12 cellular contexts compared by ENCODE assay signal in genomic region chr10:8045728-8046494, GRCh38. TPM values are rescaled to one million over a fixed set of nuclear protein-coding genes. Genes with fewer than 3 reads are reported as not detected.
DNase-seq lines count a peak whose midpoint lies in the region; ATAC-seq and TF ChIP-seq lines count a peak whose summit lies in the region.
"Had no signal": no experiment of that assay in that cellular context is flagged by ENCODE, and none has a peak within 500 bp of the region (broad histone marks: within the 10 kb centered on the region; RNA-seq: fewer than 3 reads in every experiment).

No MANE protein-coding gene starts in this region.

- no peaks in the 10 kb centered on the region; the same call in 2 of the 3 replicates for H3K36me3 Mint-ChIP-seq in GM23338 (ENCODE audit: low read depth)
- H3K36me3 Mint-ChIP-seq in activated naive CD8-positive, alpha-beta T cell treated with anti-CD3 and anti-CD28 coated beads for 36 hours = no peaks in the 10 kb centered on the region
- no peaks in the 10 kb centered on the region for H3K36me3 Mint-ChIP-seq in mesothelial cell of epicardium

- peak overlapping the region; percentile 35 for H3K4me3 ChIP-seq in ACC112 (ENCODE audit: low read depth, low read length)
- peak overlapping the region; percentile 56 for H3K4me3 ChIP-seq in GM23338
- no peak overlapping the region for H3K4me3 ChIP-seq in Karpas-422 (ENCODE audit: low read length)

- no peak for TF ChIP-seq CTCF in GM23338 (conservative IDR thresholded peaks at IDR 0.05; ENCODE audit: low read depth in 2 of 2)
- no peak for TF ChIP-seq CTCF in mesothelial cell of epicardium (IDR thresholded peaks at IDR 0.05; ENCODE audit: unreplicated experiment)

- H2AFZ ChIP-seq in ACC112 (ENCODE audit: low read length, unreplicated experiment) (no peak overlapping the region), GM23338 (no peak overlapping the region), Karpas-422 (ENCODE audit: low read length) (no peak overlapping the region)

- H3F3A ChIP-seq in GM23338 (replicated peaks; ENCODE audit: low read depth) = peaks cover 43% of the 10 kb centered on the region

- no peaks in the 10 kb centered on the region for H3K9me3 ChIP-seq in Karpas-422 (ENCODE audit: low read length)
- H3K9me3 ChIP-seq: heart right ventricle, prostate gland had no signal

- no peaks in the 10 kb centered on the region for H3K9me2 ChIP-seq in GM23338 (ENCODE audit: insufficient read depth)
- H3K9me2 ChIP-seq in Karpas-422 (replicated peaks; ENCODE audit: insufficient read depth, low read length) = no peaks in the 10 kb centered on the region

- H3K4me1 ChIP-seq in ACC112 (ENCODE audit: control insufficient read depth, insufficient read depth, low read length, unreplicated experiment) = no peaks in the 10 kb centered on the region
- peaks cover 76% of the 10 kb centered on the region for H3K4me1 ChIP-seq in GM23338 (ENCODE audit: insufficient read depth)
- H3K4me1 ChIP-seq in Karpas-422 (ENCODE audit: low read length) = no peaks in the 10 kb centered on the region

- no peak for ATAC-seq in GM23338
- ATAC-seq in GM18909 (IDR thresholded peaks at IDR 0.05; ENCODE audit: poor library complexity, unreplicated experiment) = no peak
- ATAC-seq: HCT116 had no signal

- no peak overlapping the region for H3K27ac ChIP-seq in ACC112 (ENCODE audit: low read depth, low read length)
- H3K27ac ChIP-seq in GM23338 (ENCODE audit: low read depth) = no peak overlapping the region
- no peak overlapping the region for H3K27ac ChIP-seq in Karpas-422 (ENCODE audit: low read length)
- H3K27ac ChIP-seq: heart right ventricle, prostate gland had no signal

- H3K27ac Mint-ChIP-seq in GM23338 (no peak overlapping the region), mesothelial cell of epicardium (peak overlapping the region; percentile 49)
- H3K27ac Mint-ChIP-seq in activated naive CD8-positive, alpha-beta T cell treated with anti-CD3 and anti-CD28 coated beads for 36 hours = no peak overlapping the region
- H3K27ac Mint-ChIP-seq: dendritic cell treated with granulocyte-macrophage colony-stimulating factor and Interleukin-4, amounts not matched to agents 40 ng/mL and 50 ng/mL, for 4 days had no signal

- H3K79me2 ChIP-seq in ACC112 (ENCODE audit: control insufficient read depth, insufficient read depth, low read length, unreplicated experiment) (no peaks in the 10 kb centered on the region), GM23338 (replicated peaks; ENCODE audit: insufficient read depth) (no peaks in the 10 kb centered on the region), Karpas-422 (ENCODE audit: low read length) (no peaks in the 10 kb centered on the region)

- DNase-seq in GM23338 (ENCODE audit: low spot score) = peak; percentile 31
- DNase-seq in activated naive CD8-positive, alpha-beta T cell treated with anti-CD3 and anti-CD28 coated beads for 36 hours = no peak
- no peak for DNase-seq in mesothelial cell of epicardium (ENCODE audit: low spot score in 2 of 2, unreplicated experiment in 2 of 2)
- no peak for DNase-seq in Karpas-422
- DNase-seq in EL = no peak
- DNase-seq in NOMO-1 (lab: John Stamatoyannopoulos, UW; ENCODE audit: unreplicated experiment in 2 of 2) = no peak
- DNase-seq: heart right ventricle had no signal

- H3K4me1 Mint-ChIP-seq in GM23338 (peaks cover 72% of the 10 kb centered on the region), mesothelial cell of epicardium (peaks cover 64% of the 10 kb centered on the region)
- H3K4me1 Mint-ChIP-seq in activated naive CD8-positive, alpha-beta T cell treated with anti-CD3 and anti-CD28 coated beads for 36 hours = peaks cover 52% of the 10 kb centered on the region

- H3K27me3 Mint-ChIP-seq in GM23338 (ENCODE audit: insufficient read depth, low read depth, poor library complexity) = peaks cover 97% of the 10 kb centered on the region
- H3K27me3 Mint-ChIP-seq in activated naive CD8-positive, alpha-beta T cell treated with anti-CD3 and anti-CD28 coated beads for 36 hours = peaks cover 96% of the 10 kb centered on the region
- peaks cover 81% of the 10 kb centered on the region for H3K27me3 Mint-ChIP-seq in mesothelial cell of epicardium (ENCODE audit: low read depth)

- H4K20me1 ChIP-seq in GM23338 (replicated peaks; ENCODE audit: insufficient read depth) (peaks cover 27% of the 10 kb centered on the region; the same call in 1 of the 2 replicates), Karpas-422 (ENCODE audit: insufficient read depth, low read depth, low read length) (no peaks in the 10 kb centered on the region)

- H3K4me3 Mint-ChIP-seq in GM23338 (peak overlapping the region; percentile 72), mesothelial cell of epicardium (peak overlapping the region; percentile 72)
- H3K4me3 Mint-ChIP-seq in activated naive CD8-positive, alpha-beta T cell treated with anti-CD3 and anti-CD28 coated beads for 36 hours = peak overlapping the region; percentile 74

- H3K36me3 ChIP-seq in ACC112 (ENCODE audit: insufficient read depth, low read length) (no peaks in the 10 kb centered on the region), GM23338 (ENCODE audit: insufficient read depth) (no peaks in the 10 kb centered on the region), Karpas-422 (ENCODE audit: insufficient read depth, low read length) (no peaks in the 10 kb centered on the region)
- H3K36me3 ChIP-seq: heart right ventricle, prostate gland had no signal

- H3K9ac ChIP-seq in Karpas-422 (ENCODE audit: low read length) = no peak overlapping the region

- peak overlapping the region; percentile 87 for H3K4me2 ChIP-seq in GM23338
- H3K4me2 ChIP-seq in Karpas-422 (ENCODE audit: low read depth, low read length, poor library complexity, severe bottlenecking) = no peak overlapping the region

- peaks cover 100% of the 10 kb centered on the region for H3K27me3 ChIP-seq in ACC112 (ENCODE audit: insufficient read depth, low read length)
- peaks cover 100% of the 10 kb centered on the region for H3K27me3 ChIP-seq in GM23338 (ENCODE audit: insufficient read depth)
- H3K27me3 ChIP-seq in Karpas-422 (ENCODE audit: low read length) = no peaks in the 10 kb centered on the region

- H3K9me3 Mint-ChIP-seq in GM23338 (peaks cover 3% of the 10 kb centered on the region; the same call in 1 of the 3 replicates), mesothelial cell of epicardium (no peaks in the 10 kb centered on the region)
- H3K9me3 Mint-ChIP-seq in activated naive CD8-positive, alpha-beta T cell treated with anti-CD3 and anti-CD28 coated beads for 36 hours = no peaks in the 10 kb centered on the region
- H3K9me3 Mint-ChIP-seq: dendritic cell treated with granulocyte-macrophage colony-stimulating factor and Interleukin-4, amounts not matched to agents 40 ng/mL and 50 ng/mL, for 4 days had no signal

TF ChIP-seq in GM23338, 12 proteins besides CTCF, POLR2A, EP300 and RAD21:
- TF ChIP-seq EZH2 (IDR thresholded peaks at IDR 0.05; ENCODE audit: low read depth, unreplicated experiment) (peak; percentile 83), ZNF114 (CRISPR knock-in tag; IDR thresholded peaks at IDR 0.05) (no peak), ETS1 (IDR thresholded peaks at IDR 0.05) (no peak), REST (IDR thresholded peaks at IDR 0.05; ENCODE audit: unreplicated experiment) (no peak)

RNA-seq across cellular contexts. Expression of gene GATA3, which starts 8.6 kb away (rescaled TPM):
- total RNA-seq in GM23338 (2014; rRNA removed; shearing (Covaris generic)) = not detected in 2 replicates
- 0.23 and 0.33 TPM in 2 replicates for polyA plus RNA-seq in GM23338 (2016; fragmentation: Nextera tagmentation; extraction: Ambion mirVana)
- total RNA-seq in activated naive CD8-positive, alpha-beta T cell treated with anti-CD3 and anti-CD28 coated beads for 36 hours = 1 to 10 TPM; 8.4 to 8.8 TPM
- 59.6 to 67.4 TPM (median 63.6 TPM) in 3 replicates for total RNA-seq in mesothelial cell of epicardium
- total RNA-seq in Karpas-422 (2014; rRNA removed; shearing (Covaris generic); ENCODE audit: low replicate concordance) = not detected in 2 replicates
